7 cellular contexts compared by ENCODE assay signal in genomic region chr12:95942106-95942531, GRCh38. TPM values are rescaled to one million over a fixed set of nuclear protein-coding genes. Genes with fewer than 3 reads are reported as not detected.
DNase-seq lines count a peak whose midpoint lies in the region; ATAC-seq and TF ChIP-seq lines count a peak whose summit lies in the region.

No MANE protein-coding gene starts in this region.

- BruUV-seq in mammary epithelial cell (replicated peaks; lab: Mats Ljungman, UMichigan): no TSS peak

- dilution Hi-C loops in mammary epithelial cell (cut with HindIII; ENCODE audit: low sequenced_read_pairs): no loop called here

- H3K56ac ChIP-seq in mesendoderm (ENCODE audit: low read length): peak overlapping the region; percentile 90

- WGBS in mammary epithelial cell (ENCODE audit: low coverage, missing lambda C conversion rate): 14% methylated on average over 7 of the region's 14 CpGs
- no CpG with 5 or more reads among the region's 14 CpGs for WGBS in mesendoderm (ENCODE audit: extremely low coverage, insufficient coverage, low lambda C conversion rate)

- peak overlapping the region; percentile 81 for H3K9ac ChIP-seq in Loucy (ENCODE audit: low read depth, low read length, poor library complexity, severe bottlenecking)
- H3K9ac ChIP-seq in mammary epithelial cell (ENCODE audit: insufficient read depth, low read length): peak overlapping the region; percentile 60
- peak overlapping the region; percentile 80 for H3K9ac ChIP-seq in mesendoderm (ENCODE audit: low read length)

- in situ Hi-C loops in mammary epithelial cell (cut with MboI; ENCODE audit: low sequenced_read_pairs in 2 of 2): loop anchor here in 1 of 2 donors (25.0 kb wide), 1 partner anchor 570 kb away; no protein-coding TSS in a partner anchor

- H2AK5ac ChIP-seq in mesendoderm (ENCODE audit: low read length): no peak overlapping the region

- H3K36me3 ChIP-seq in Loucy (ENCODE audit: insufficient read depth, low read length) (no peaks in the 10 kb centered on the region), mammary epithelial cell (ENCODE audit: insufficient read depth, low read length) (no peaks in the 10 kb centered on the region), mesendoderm (ENCODE audit: control insufficient read depth, insufficient read depth, low read length) (no peaks in the 10 kb centered on the region)

- H3K4me1 ChIP-seq in Loucy (ENCODE audit: insufficient read depth, low read length, poor library complexity, severe bottlenecking) (no peaks in the 10 kb centered on the region), mammary epithelial cell (ENCODE audit: insufficient read depth, low read length) (peaks cover 4% of the 10 kb centered on the region), mesendoderm (ENCODE audit: control insufficient read depth, low read depth, low read length) (no peaks in the 10 kb centered on the region)

- H2BK5ac ChIP-seq in mesendoderm (ENCODE audit: low read length): no peak overlapping the region

- no peaks in the 10 kb centered on the region for H3K79me1 ChIP-seq in mesendoderm (ENCODE audit: low read length)

- H3K4me2 ChIP-seq in Loucy (ENCODE audit: low read depth, low read length, poor library complexity, severe bottlenecking) (peak overlapping the region; percentile 70), mammary epithelial cell (ENCODE audit: insufficient read depth, low read depth, low read length) (peak overlapping the region; percentile 95), mesendoderm (ENCODE audit: low read length) (peak overlapping the region; percentile 73)

- H3K27me3 ChIP-seq in Loucy (ENCODE audit: insufficient read depth, low read length, poor library complexity, severe bottlenecking) (no peaks in the 10 kb centered on the region), mammary epithelial cell (ENCODE audit: insufficient read depth, low read length) (no peaks in the 10 kb centered on the region), mesendoderm (ENCODE audit: insufficient read depth, low read length, poor library complexity) (no peaks in the 10 kb centered on the region)

- H3K18ac ChIP-seq in mesendoderm (ENCODE audit: low read length): peak overlapping the region; percentile 98

- H2BK15ac ChIP-seq in mesendoderm (replicated peaks; ENCODE audit: low read depth): no peak overlapping the region

- no peaks in the 10 kb centered on the region for H4K20me1 ChIP-seq in Loucy (ENCODE audit: insufficient read depth, low read length, poor library complexity, severe bottlenecking)
- no peaks in the 10 kb centered on the region for H4K20me1 ChIP-seq in mammary epithelial cell (ENCODE audit: insufficient read depth, low read length)

- H3K79me2 ChIP-seq in Loucy (ENCODE audit: insufficient read depth, low read length) (no peaks in the 10 kb centered on the region), mammary epithelial cell (ENCODE audit: insufficient read depth, low read length) (no peaks in the 10 kb centered on the region), mesendoderm (ENCODE audit: control insufficient read depth, insufficient read depth, low read length) (no peaks in the 10 kb centered on the region)

- TF ChIP-seq CTCF in Loucy (conservative IDR thresholded peaks at IDR 0.05; ENCODE audit: low read length): no peak
- no peak for TF ChIP-seq CTCF in mammary epithelial cell (conservative IDR thresholded peaks at IDR 0.05 in 1 of 2, IDR thresholded peaks at IDR 0.05 in 1 of 2; ENCODE audit: extremely low read depth in 1 of 2, insufficient read depth in 1 of 2, low read depth in 1 of 2, low read length in 2 of 2)

- intact Hi-C loops in mammary epithelial cell (cut with micrococcal nuclease): no loop called here

- H3K4ac ChIP-seq in mesendoderm (ENCODE audit: low read depth, low read length): no peak overlapping the region

- no peak overlapping the region for H4K5ac ChIP-seq in mesendoderm (ENCODE audit: low read length)

- CTCF ChIA-PET in mammary epithelial cell (lab: Charles Lee; ENCODE audit: low non-redundant PET): no interaction called here

- H3K9me3 ChIP-seq in Loucy (ENCODE audit: insufficient read depth, low read depth, low read length) (no peaks in the 10 kb centered on the region), mammary epithelial cell (replicated peaks; ENCODE audit: insufficient read depth, low read length) (no peaks in the 10 kb centered on the region)

- no peak for ATAC-seq in HG03045 (IDR thresholded peaks at IDR 0.05; ENCODE audit: unreplicated experiment)
- ATAC-seq in GM19351 (IDR thresholded peaks at IDR 0.05; ENCODE audit: unreplicated experiment): no peak
- ATAC-seq in GM18867 (IDR thresholded peaks at IDR 0.05; ENCODE audit: unreplicated experiment): no peak

- H3K9me2 ChIP-seq in Loucy (replicated peaks; ENCODE audit: low read depth, low read length): no peaks in the 10 kb centered on the region

- H2BK120ac ChIP-seq in mesendoderm (ENCODE audit: low read depth, low read length): no peak overlapping the region

- no peak overlapping the region for H3K23ac ChIP-seq in mesendoderm (ENCODE audit: low read length)

- peak overlapping the region; percentile 98 for H2AFZ ChIP-seq in Loucy (ENCODE audit: low read length)
- peak overlapping the region; percentile 99 for H2AFZ ChIP-seq in mammary epithelial cell (ENCODE audit: low read depth, low read length)

- peak overlapping the region; percentile 59 for H3K27ac ChIP-seq in mammary epithelial cell (ENCODE audit: insufficient read depth, low read depth, low read length)
- no peak overlapping the region for H3K27ac ChIP-seq in mesendoderm (ENCODE audit: low read depth, low read length)

- no peaks in the 10 kb centered on the region for H3F3A ChIP-seq in Loucy (ENCODE audit: low read depth)

- H3K4me3 ChIP-seq in Loucy (ENCODE audit: low read length, poor library complexity, severe bottlenecking): peak overlapping the region; percentile 91
- peak overlapping the region; percentile 57 to 85 (median 74) for H3K4me3 ChIP-seq in mammary epithelial cell (replicated peaks in 1 of 3; ENCODE audit: insufficient read depth in 1 of 3, low read depth in 2 of 3, low read length in 3 of 3)
- H3K4me3 ChIP-seq in mesendoderm (ENCODE audit: low read length): peak overlapping the region; percentile 74

- no peak overlapping the region for H4K8ac ChIP-seq in mesendoderm (ENCODE audit: low read depth, low read length)

- DNase-seq in ELF-1 (ENCODE audit: low read depth, low spot score): peak; percentile 23
- no peak for DNase-seq in mammary epithelial cell
- peak; percentile 67 for DNase-seq in mesendoderm

RNA-seq across cellular contexts. Expression of gene CCDC38, which starts 0.3 kb away (rescaled TPM):
- under 1 TPM in 1 of 2 donors, not detected in 1; 0.17 TPM for total RNA-seq in mammary epithelial cell
- not detected for polyA plus RNA-seq in mammary epithelial cell
- not detected for polyA minus RNA-seq in mammary epithelial cell
- polyA plus RNA-seq in mesendoderm (2013, experiment 1 of 2): not detected
- polyA plus RNA-seq in mesendoderm (2013, experiment 2 of 2): not detected

RNA-seq across cellular contexts. Expression of gene AMDHD1, which starts 1.0 kb away (rescaled TPM):
- total RNA-seq in mammary epithelial cell: under 1 TPM; 0.67 to 0.78 TPM
- polyA plus RNA-seq in mammary epithelial cell: 0.34 TPM
- not detected for polyA minus RNA-seq in mammary epithelial cell
- polyA plus RNA-seq in mesendoderm (2013, experiment 1 of 2): 0.14 TPM
- polyA plus RNA-seq in mesendoderm (2013, experiment 2 of 2): 0.04 TPM

RNA-seq across cellular contexts. Expression of gene HAL, which starts 54.0 kb away (rescaled TPM):
- under 1 TPM; 0.31 to 0.33 TPM for total RNA-seq in mammary epithelial cell
- 0.24 TPM for polyA plus RNA-seq in mammary epithelial cell
- polyA minus RNA-seq in mammary epithelial cell: not detected
- 0.15 TPM for polyA plus RNA-seq in mesendoderm (2013, experiment 1 of 2)
- 0.18 TPM for polyA plus RNA-seq in mesendoderm (2013, experiment 2 of 2)
